14 cellular contexts compared by ENCODE assay signal in the genomic region with DNA sequence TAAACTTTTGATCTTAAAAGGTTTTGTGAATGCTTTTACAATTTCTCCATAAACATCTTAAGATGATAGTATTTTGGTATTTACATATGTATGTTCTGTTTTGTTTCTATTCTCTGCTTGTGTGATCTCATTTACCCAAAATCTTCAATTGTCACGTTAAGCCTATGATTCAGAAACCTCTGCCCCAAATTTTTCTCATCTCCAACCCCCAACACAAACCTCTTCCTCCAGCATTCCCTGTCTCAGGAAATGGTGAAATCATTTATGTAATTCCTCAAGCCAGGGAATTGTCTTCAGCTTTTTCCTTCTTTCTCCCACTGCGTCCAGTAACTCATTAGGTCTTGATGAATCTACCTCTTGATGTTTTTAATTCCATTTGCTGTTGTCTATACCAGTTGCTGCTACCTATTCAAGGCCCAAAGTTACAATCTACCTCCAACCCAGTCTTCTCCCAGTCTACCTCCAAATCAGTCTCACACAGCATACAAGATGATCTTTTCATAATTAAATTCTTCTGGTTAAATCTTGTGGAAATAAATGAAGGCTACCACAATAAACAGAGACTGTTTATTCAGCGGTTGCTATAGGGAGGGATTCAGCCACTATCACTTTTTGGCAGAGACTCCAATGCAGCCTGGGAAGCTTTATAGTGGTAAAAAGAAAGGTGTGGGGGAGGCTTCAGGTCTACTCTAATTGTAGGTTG. TPM values are rescaled to one million over a fixed set of nuclear protein-coding genes. Genes with fewer than 3 reads are reported as not detected.
DNase-seq lines count a peak whose midpoint lies in the region; ATAC-seq and TF ChIP-seq lines count a peak whose summit lies in the region.
"Had no signal": no experiment of that assay in that cellular context is flagged by ENCODE, and none has a peak within 500 bp of the region (broad histone marks: within the 10 kb centered on the region; RNA-seq: fewer than 3 reads in every experiment).

No MANE protein-coding gene starts in this region.

- in situ Hi-C loops in astrocyte of the spinal cord (cut with HindIII; ENCODE audit: low sequenced_read_pairs) = no loop called here

- TF ChIP-seq CTCF in astrocyte of the spinal cord (IDR thresholded peaks at IDR 0.05; ENCODE audit: low read depth, low read length) = no peak

- no peak overlapping the region for H3K4me3 ChIP-seq in astrocyte of the spinal cord (ENCODE audit: low read depth, low read length)
- H3K4me3 ChIP-seq: spleen had no signal

- no peak for ATAC-seq in GM19397 (IDR thresholded peaks at IDR 0.05; ENCODE audit: unreplicated experiment)
- no peak for ATAC-seq in HG03469 (IDR thresholded peaks at IDR 0.05; ENCODE audit: unreplicated experiment)
- ATAC-seq: natural killer cell had no signal

- DNase-seq in LHCN-M2 (ENCODE audit: low read depth) (peak; percentile 67), astrocyte of the spinal cord (ENCODE audit: low read depth, low spot score) (peak; percentile 10), iris pigment epithelial cell (ENCODE audit: low read depth) (peak; percentile 32), stromal cell of bone marrow (ENCODE audit: low read depth) (peak; percentile 80), occipital lobe (lab: John Stamatoyannopoulos, UW) (no peak), COLO829 (ENCODE audit: low spot score) (no peak)
- DNase-seq: activated CD4-positive, alpha-beta T cell treated with anti-CD3 and anti-CD28 coated beads, Interleukin-2, amount 50 U/mL, for 1 hour; natural killer cell; NCI-H345; OCI-M1; spleen had no signal

RNA-seq across cellular contexts. Expression of a gene that starts 5.8 kb away (rescaled TPM):
- total RNA-seq in LHCN-M2 (2014; rRNA removed) = 1.6 and 14.7 TPM in 2 replicates
- polyA plus RNA-seq in LHCN-M2 (2012) = 0.66 TPM
- 6.2 TPM for total RNA-seq in occipital lobe
- total RNA-seq: activated T-helper 1 cell treated with anti-CD3 and anti-CD28 coated beads, Interleukin-12 subunit alpha, Interleukin-12 subunit beta, Interleukin-2, Interleukin-4 antibody, amounts not matched to agents 30 ng/mL and 10 ng/mL and 1 ng/mL, durations not matched to agents 14 hours and 24 hours and 36 hours had no signal

RNA-seq across cellular contexts. Expression of a gene that starts 39.2 kb away (rescaled TPM):
- total RNA-seq in LHCN-M2 (2014; rRNA removed) (11.4 and 23.9 TPM in 2 replicates), occipital lobe (2.3 TPM)
- polyA plus RNA-seq in LHCN-M2 (2012) = 1.1 TPM
- total RNA-seq: activated T-helper 1 cell treated with anti-CD3 and anti-CD28 coated beads, Interleukin-12 subunit alpha, Interleukin-12 subunit beta, Interleukin-2, Interleukin-4 antibody, amounts not matched to agents 30 ng/mL and 10 ng/mL and 1 ng/mL, durations not matched to agents 14 hours and 24 hours and 36 hours had no signal

Comparison
In these comparisons a context has a peak if more than half of its experiments do, and no peak if none do; other contexts are left out.
1. DNase-seq: peak in LHCN-M2 (single experiment), astrocyte of the spinal cord (single experiment), iris pigment epithelial cell (single experiment) and stromal cell of bone marrow (single experiment); none in occipital lobe (single experiment) and COLO829 (single experiment).